ENCODE assay signal across 29 cellular contexts in the genomic region with DNA sequence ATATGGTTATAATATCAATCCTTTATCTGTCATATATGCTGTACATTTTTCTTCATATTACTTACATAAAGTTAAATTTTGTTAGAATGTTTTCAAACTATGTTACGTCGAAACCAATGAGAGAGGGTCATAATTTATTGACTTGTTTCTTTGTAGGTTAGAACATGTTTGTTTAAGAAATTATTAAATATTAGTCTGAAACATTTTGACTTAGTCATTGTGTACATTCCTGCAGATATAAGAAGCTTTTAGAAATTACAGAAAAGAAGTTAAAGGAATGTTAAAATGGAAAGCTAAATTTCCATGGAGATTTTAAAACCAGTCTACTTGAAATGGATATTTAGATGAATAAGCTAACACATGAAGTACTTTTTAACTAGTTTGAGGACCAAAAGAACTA.
"Had no signal": no experiment of that assay in that cellular context is flagged by ENCODE, and none has a peak within 500 bp of the region (broad histone marks: within the 10 kb centered on the region; RNA-seq: fewer than 3 reads in every experiment).

No MANE protein-coding gene starts in this region.

- DNase-seq: activated CD4-positive, alpha-beta memory T cell treated with anti-CD3 and anti-CD28 coated beads, Interleukin-2, amount 10 ng/mL, durations not matched to agents 7 days and 5 days; activated CD4-positive, alpha-beta T cell treated with anti-CD3 and anti-CD28 coated beads for 1 hour; activated CD4-positive, alpha-beta T cell treated with anti-CD3 and anti-CD28 coated beads for 4 hours; activated CD4-positive, alpha-beta T cell treated with anti-CD3 and anti-CD28 coated beads, Interleukin-2, amount 10 ng/mL, durations not matched to agents 7 days and 5 days; activated CD4-positive, alpha-beta T cell treated with anti-CD3 and anti-CD28 coated beads, Interleukin-2, amount 50 U/mL, for 4 hours; activated CD8-positive, alpha-beta memory T cell treated with anti-CD3 and anti-CD28 coated beads, Interleukin-2, amount 50 U/mL, for 48 hours; activated gamma-delta T cell; activated naive CD4-positive, alpha-beta T cell; activated naive CD4-positive, alpha-beta T cell treated with anti-CD3 and anti-CD28 coated beads, Interleukin-2, amount 10 ng/mL, durations not matched to agents 7 days and 5 days; activated naive CD8-positive, alpha-beta T cell treated with anti-CD3 and anti-CD28 coated beads, Interleukin-2, amount 10 ng/mL, durations not matched to agents 7 days and 5 days; activated T-cell treated with anti-CD3 and anti-CD28 coated beads for 4 hours; activated T-cell treated with anti-CD3 and anti-CD28 coated beads, Interleukin-2, amount 50 U/mL, for 24 hours; activated T-cell treated with anti-CD3 and anti-CD28 coated beads, Interleukin-2, amount 50 U/mL, for 72 hours; brain microvascular endothelial cell; cortex of kidney; dermis blood vessel endothelial cell; effector CD4-positive, alpha-beta T cell; effector memory CD8-positive, alpha-beta T cell; erythroblast; foreskin keratinocyte; heart right ventricle; T-helper 2 cell had no signal

- ATAC-seq: activated naive CD4-positive, alpha-beta T cell treated with anti-CD3 and anti-CD28 coated beads, Interleukin-2, amount 50 U/mL, for 72 hours; activated T-cell treated with anti-CD3 and anti-CD28 coated beads, Interleukin-2, amount 50 U/mL, for 72 hours; effector memory CD8-positive, alpha-beta T cell; foreskin keratinocyte; gastroesophageal sphincter; heart right ventricle; WTC11 had no signal

- H3K27ac ChIP-seq: brain microvascular endothelial cell, esophagus muscularis mucosa, foreskin keratinocyte, gastroesophageal sphincter, heart right ventricle, VCaP had no signal

- H3K9me3 ChIP-seq: esophagus muscularis mucosa, gastroesophageal sphincter had no signal

- FAIRE-seq: astrocyte, bronchial epithelial cell had no signal

- H3K4me3 ChIP-seq: esophagus muscularis mucosa, gastroesophageal sphincter, heart right ventricle had no signal

- H3K4me1 ChIP-seq: esophagus muscularis mucosa, foreskin keratinocyte, gastroesophageal sphincter, heart right ventricle had no signal
